ENCODE assay signal across 1 cellular context in genomic region chr20:49877254-49877990, GRCh38.
TF ChIP-seq lines count a peak whose summit lies in the region.

No MANE protein-coding gene starts in this region.

TF ChIP-seq in HepG2, 621 proteins besides CTCF, POLR2A, EP300 and RAD21:
- TF ChIP-seq ZNF878 (CRISPR knock-in tag; IDR thresholded peaks at IDR 0.05), result no peak
- TF ChIP-seq FOXP1 (IDR thresholded peaks at IDR 0.05), result no peak
- TF ChIP-seq FOXP1 (CRISPR knock-in tag; IDR thresholded peaks at IDR 0.05), result 0 out of 2 replicates have a peak, but pooled peaks have one; percentile 38
- no peak for TF ChIP-seq MIER2 (CRISPR knock-in tag; IDR thresholded peaks at IDR 0.05)
- no peak for TF ChIP-seq HOXA7 (CRISPR knock-in tag; IDR thresholded peaks at IDR 0.05)
- no peak for TF ChIP-seq DNMT1 (CRISPR knock-in tag; IDR thresholded peaks at IDR 0.05)
- TF ChIP-seq BORCS8-MEF2B (CRISPR knock-in tag; IDR thresholded peaks at IDR 0.05), result no peak
- no peak for TF ChIP-seq THAP8 (CRISPR knock-in tag; IDR thresholded peaks at IDR 0.05; ENCODE audit: borderline replicate concordance)
- TF ChIP-seq FOXK2 (IDR thresholded peaks at IDR 0.05), result no peak
